Comparison of ENCODE assay signal across 31 cellular contexts in genomic region chr5:15783734-15784133, GRCh38.
"Had no signal": no experiment of that assay in that cellular context is flagged by ENCODE, and none has a peak within 500 bp of the region (broad histone marks: within the 10 kb centered on the region; RNA-seq: fewer than 3 reads in every experiment).

No MANE protein-coding gene starts in this region.

- FAIRE-seq: colon had no signal

- H3K4me3 ChIP-seq: adrenal gland, body of pancreas, esophagus muscularis mucosa, gastrocnemius medialis, heart left ventricle had no signal

- H3K27ac ChIP-seq: adrenal gland, body of pancreas, esophagus muscularis mucosa, foreskin keratinocyte, gastrocnemius medialis, heart left ventricle had no signal

- ATAC-seq: activated CD4-positive, alpha-beta T cell treated with anti-CD3 and anti-CD28 coated beads for 36 hours; activated CD8-positive, alpha-beta memory T cell treated with anti-CD3 and anti-CD28 coated beads, Interleukin-2, amount 10 ng/mL, durations not matched to agents 7 days and 5 days; activated CD8-positive, alpha-beta T cell treated with anti-CD3 and anti-CD28 coated beads, Interleukin-2, amount 10 ng/mL, durations not matched to agents 7 days and 5 days; activated naive CD8-positive, alpha-beta T cell treated with anti-CD3 and anti-CD28 coated beads, Interleukin-2, amount 50 U/mL, for 24 hours; body of pancreas; effector memory CD8-positive, alpha-beta T cell; foreskin keratinocyte; gastrocnemius medialis; heart left ventricle had no signal

- H3K27me3 ChIP-seq: adrenal gland, body of pancreas, esophagus muscularis mucosa, foreskin keratinocyte, gastrocnemius medialis, heart left ventricle had no signal

- DNase-seq: activated CD4-positive, alpha-beta memory T cell treated with anti-CD3 and anti-CD28 coated beads for 36 hours; activated CD4-positive, alpha-beta T cell treated with anti-CD3 and anti-CD28 coated beads for 36 hours; activated CD4-positive, alpha-beta T cell treated with anti-CD3 and anti-CD28 coated beads, Interleukin-2, amount 10 ng/mL, durations not matched to agents 24 days and 14 days; activated CD4-positive, CD25-positive, alpha-beta regulatory T cell; activated CD4-positive, CD25-positive, alpha-beta regulatory T cell treated with anti-CD3 and anti-CD28 coated beads, Interleukin-2, amount 50 U/mL, for 72 hours; activated CD8-positive, alpha-beta memory T cell treated with anti-CD3 and anti-CD28 coated beads, Interleukin-2, amount 10 ng/mL, durations not matched to agents 7 days and 5 days; activated CD8-positive, alpha-beta memory T cell treated with anti-CD3 and anti-CD28 coated beads, Interleukin-2, amount 50 U/mL, for 4 hours; activated CD8-positive, alpha-beta T cell treated with anti-CD3 and anti-CD28 coated beads, Interleukin-2, amount 10 ng/mL, durations not matched to agents 7 days and 5 days; activated effector memory CD4-positive, alpha-beta T cell treated with anti-CD3 and anti-CD28 coated beads, Interleukin-2, amount 50 U/mL, for 16 hours; activated naive CD4-positive, alpha-beta T cell treated with anti-CD3 and anti-CD28 coated beads for 36 hours; activated naive CD8-positive, alpha-beta T cell treated with anti-CD3 and anti-CD28 coated beads for 36 hours; activated naive CD8-positive, alpha-beta T cell treated with anti-CD3 and anti-CD28 coated beads, Interleukin-2, amount 50 U/mL, for 24 hours; activated T-cell treated with anti-CD3 and anti-CD28 coated beads, Interleukin-2, amount 50 U/mL, for 1 hour; activated T-cell treated with anti-CD3 and anti-CD28 coated beads, Interleukin-2, amount 50 U/mL, for 48 hours; adrenal gland; amygdala; aorta; body of pancreas; caudate nucleus; cortex of kidney; dermis blood vessel endothelial cell; effector CD4-positive, alpha-beta T cell; effector memory CD8-positive, alpha-beta T cell; erythroblast; foreskin keratinocyte; gastrocnemius medialis; glutamatergic neuron; heart left ventricle; hypothalamus had no signal

- H3K4me1 ChIP-seq: body of pancreas, foreskin keratinocyte had no signal

- H3K36me3 ChIP-seq: adrenal gland, esophagus muscularis mucosa, gastrocnemius medialis, heart left ventricle had no signal

- H3K9me3 ChIP-seq: adrenal gland, body of pancreas, esophagus muscularis mucosa, gastrocnemius medialis had no signal
